ENCODE assay signal across 18 cellular contexts in genomic region chr4:2045518-2045951, GRCh38. TPM values are rescaled to one million over a fixed set of nuclear protein-coding genes. Genes with fewer than 3 reads are reported as not detected.
A peak's percentile ranks its signal among the peaks of the same experiment; 100 is the strongest.
DNase-seq lines count a peak whose midpoint lies in the region; ATAC-seq and TF ChIP-seq lines count a peak whose summit lies in the region.
"Had no signal": no experiment of that assay in that cellular context is flagged by ENCODE, and none has a peak within 500 bp of the region (broad histone marks: within the 10 kb centered on the region; RNA-seq: fewer than 3 reads in every experiment).

No MANE protein-coding gene starts in this region.

- H3K27ac Mint-ChIP-seq in MCF 10A (ENCODE audit: low read depth, unreplicated experiment) (no peak overlapping the region), osteocyte (ENCODE audit: unreplicated experiment) (no peak overlapping the region)
- H3K27ac Mint-ChIP-seq: CD8-positive, alpha-beta memory T cell; natural killer cell had no signal

- BruUV-seq in MCF 10A (replicated peaks; lab: Mats Ljungman, UMichigan), result no TSS peak

- H3K9me3 Mint-ChIP-seq in MCF 10A (ENCODE audit: unreplicated experiment) (no peaks in the 10 kb centered on the region), osteocyte (ENCODE audit: unreplicated experiment) (no peaks in the 10 kb centered on the region)
- H3K9me3 Mint-ChIP-seq: CD8-positive, alpha-beta memory T cell; natural killer cell had no signal

- H3K36me3 Mint-ChIP-seq in MCF 10A (ENCODE audit: insufficient read depth, unreplicated experiment), result no peaks in the 10 kb centered on the region
- H3K36me3 Mint-ChIP-seq in osteocyte (ENCODE audit: unreplicated experiment), result no peaks in the 10 kb centered on the region
- H3K36me3 Mint-ChIP-seq: CD8-positive, alpha-beta memory T cell; natural killer cell had no signal

- ATAC-seq in GM21447 (IDR thresholded peaks at IDR 0.05; ENCODE audit: unreplicated experiment) (no peak), HG03520 (IDR thresholded peaks at IDR 0.05; ENCODE audit: unreplicated experiment) (no peak)
- ATAC-seq: body of pancreas, left ventricle myocardium superior, natural killer cell, right cardiac atrium had no signal

- TF ChIP-seq CTCF in MCF 10A (IDR thresholded peaks at IDR 0.05; ENCODE audit: unreplicated experiment), result no peak
- TF ChIP-seq CTCF in osteocyte (IDR thresholded peaks at IDR 0.05), result no peak

- no peak overlapping the region for H3K4me3 Mint-ChIP-seq in MCF 10A (ENCODE audit: unreplicated experiment)
- no peak overlapping the region for H3K4me3 Mint-ChIP-seq in osteocyte (ENCODE audit: unreplicated experiment)
- H3K4me3 Mint-ChIP-seq: natural killer cell had no signal

- no peaks in the 10 kb centered on the region for H3K27me3 Mint-ChIP-seq in MCF 10A (ENCODE audit: insufficient read depth, unreplicated experiment)
- H3K27me3 Mint-ChIP-seq in osteocyte (ENCODE audit: unreplicated experiment), result peaks cover 12% of the 10 kb centered on the region

- intact Hi-C loops in MCF 10A (cut with micrococcal nuclease), result no loop called here

- CTCF ChIA-PET in MCF 10A (lab: Yijun Ruan, JAX), result no interaction called here

- DNase-seq in DMS53 (lab: John Stamatoyannopoulos, UW) (peak; percentile 58), DMS53 treated with DMSO at 0.1 percent for 48 hours (lab: John Stamatoyannopoulos, UW; ENCODE audit: unreplicated experiment) (no peak), HK-2 (ENCODE audit: unreplicated experiment) (peak; percentile 35), MCF 10A (ENCODE audit: unreplicated experiment) (peak; percentile 56), osteocyte (ENCODE audit: extremely low spot score, unreplicated experiment) (peak; percentile 78)
- DNase-seq in activated CD4-positive, alpha-beta T cell treated with anti-CD3 and anti-CD28 coated beads, Interleukin-2, amount 50 U/mL, for 4 hours, result no peak
- DNase-seq: activated naive CD4-positive, alpha-beta T cell; body of pancreas; CD8-positive, alpha-beta memory T cell; left ventricle myocardium superior; natural killer cell; NCI-H1694 treated with DMSO at 0.1 percent for 48 hours; NCI-H526 treated with DMSO at 0.1 percent for 48 hours; SIG-M5; stimulated activated CD4-positive, alpha-beta T cell treated with anti-CD3 and anti-CD28 coated beads, Interleukin-2, amount 100 ng/mL, for 24 hours had no signal

- H3K4me1 Mint-ChIP-seq in MCF 10A (ENCODE audit: insufficient read depth, unreplicated experiment) (peaks cover 13% of the 10 kb centered on the region), osteocyte (ENCODE audit: unreplicated experiment) (peaks cover 3% of the 10 kb centered on the region)
- H3K4me1 Mint-ChIP-seq: natural killer cell had no signal

- POLR2A ChIA-PET in MCF 10A (lab: Yijun Ruan, JAX), result interaction anchor here (0.6 to 1.6 kb wide), 3 partner anchors 8 to 56 kb away, joined by 3 to 5 read pairs (median 3); no protein-coding TSS in a partner anchor

RNA-seq across cellular contexts. Expression of gene NAT8L, which starts 13.6 kb away (rescaled TPM):
- total RNA-seq in MCF 10A (2022) (0.79 and 0.93 TPM in 2 replicates), osteocyte (0.64 and 0.84 TPM in 2 replicates)
- total RNA-seq: natural killer cell had no signal

RNA-seq across cellular contexts. Expression of gene NELFA, which starts 36.8 kb away (rescaled TPM):
- total RNA-seq in MCF 10A (2022) (30.1 and 36.2 TPM in 2 replicates), osteocyte (32.5 and 37.8 TPM in 2 replicates)

Comparison
In these comparisons a context has a peak if more than half of its experiments do, and no peak if none do; other contexts are left out.
1. DNase-seq: peak in DMS53 (single experiment), HK-2 (single experiment), MCF 10A (single experiment) and osteocyte (single experiment); none in DMS53 treated with DMSO at 0.1 percent for 48 hours (single experiment) and activated CD4-positive, alpha-beta T cell treated with anti-CD3 and anti-CD28 coated beads, Interleukin-2, amount 50 U/mL, for 4 hours (0 of 2).